In genomic region chr6:167748458-167749379, GRCh38 we compare ENCODE assay signal across 1 cellular context.
TF ChIP-seq lines count a peak whose summit lies in the region.

No MANE protein-coding gene starts in this region.

TF ChIP-seq in H1, 55 proteins besides CTCF, POLR2A, EP300 and RAD21:
- TF ChIP-seq TEAD4 (IDR thresholded peaks at IDR 0.05; ENCODE audit: low read depth, low read length) (no peak), CBX5 (IDR thresholded peaks at IDR 0.05; ENCODE audit: low read depth, low read length) (no peak), KDM1A (IDR thresholded peaks at IDR 0.05; ENCODE audit: borderline replicate concordance, low read length) (no peak), EZH2 (IDR thresholded peaks at IDR 0.05; ENCODE audit: low read depth, low read length, severe bottlenecking) (no peak), JUND (IDR thresholded peaks at IDR 0.05; ENCODE audit: low read length) (no peak), EGR1 (IDR thresholded peaks at IDR 0.05; ENCODE audit: borderline replicate concordance, low read depth, low read length) (no peak), FOSL1 (IDR thresholded peaks at IDR 0.05; ENCODE audit: insufficient read depth, low read depth, low read length) (no peak), NANOG (IDR thresholded peaks at IDR 0.05; ENCODE audit: insufficient read depth, low read depth, low read length, poor library complexity, severe bottlenecking) (no peak), BCL11A (IDR thresholded peaks at IDR 0.05; ENCODE audit: low read depth in 2 of 2, low read length in 2 of 2) (no peak), NRF1 (IDR thresholded peaks at IDR 0.05; ENCODE audit: low read depth, low read length) (no peak), RBBP5 (IDR thresholded peaks at IDR 0.05; ENCODE audit: borderline replicate concordance, low read depth, low read length) (no peak), SIN3A (conservative IDR thresholded peaks at IDR 0.05 in 1 of 2, IDR thresholded peaks at IDR 0.05 in 1 of 2; ENCODE audit: low read depth in 1 of 2, low read length in 2 of 2) (no peak), JUN (IDR thresholded peaks at IDR 0.05; ENCODE audit: low read depth, low read length) (no peak), TBP (IDR thresholded peaks at IDR 0.05; ENCODE audit: low read depth, low read length) (no peak)
